2 cellular contexts compared by ENCODE assay signal in genomic region chr1:66933887-66934700, GRCh38.
TF ChIP-seq lines count a peak whose summit lies in the region.

No MANE protein-coding gene starts in this region.

TF ChIP-seq in HEK293, 187 proteins besides CTCF, POLR2A, EP300 and RAD21 (continued from another document):
- TF ChIP-seq ZXDB (tag by site-specific recombination; IDR thresholded peaks at IDR 0.05) (peak; percentile 26; the same call in 1 of the 2 replicates), ZNF266 (tag by site-specific recombination; IDR thresholded peaks at IDR 0.05; ENCODE audit: low read depth) (no peak), OSR2 (tag by site-specific recombination; IDR thresholded peaks at IDR 0.05) (peak; percentile 62), KLF10 (tag by site-specific recombination; IDR thresholded peaks at IDR 0.05) (no peak), ZNF629 (tag by site-specific recombination; IDR thresholded peaks at IDR 0.05) (0 out of 2 replicates have a peak, but pooled peaks have one; percentile 12), ZNF555 (tag by site-specific recombination; conservative IDR thresholded peaks at IDR 0.05) (no peak), ZBTB17 (tag by site-specific recombination; IDR thresholded peaks at IDR 0.05) (peak; percentile 94), ZNF121 (tag by site-specific recombination; IDR thresholded peaks at IDR 0.05) (peak; percentile 95), ZNF664 (tag by site-specific recombination; IDR thresholded peaks at IDR 0.05) (0 out of 2 replicates have a peak, but pooled peaks have one; percentile 6), PRDM10 (tag by site-specific recombination; IDR thresholded peaks at IDR 0.05) (peak; percentile 32), PRDM6 (tag by site-specific recombination; IDR thresholded peaks at IDR 0.05) (peak; percentile 8; the same call in 1 of the 2 replicates), YY2 (tag by site-specific recombination; IDR thresholded peaks at IDR 0.05) (no peak), ZNF549 (tag by site-specific recombination; IDR thresholded peaks at IDR 0.05) (no peak), ZNF488 (tag by site-specific recombination; IDR thresholded peaks at IDR 0.05) (no peak), ZNF362 (tag by site-specific recombination; IDR thresholded peaks at IDR 0.05) (peak; percentile 73)

TF ChIP-seq in liver, 16 proteins besides CTCF, POLR2A, EP300 and RAD21 (continued from another document):
- TF ChIP-seq REST (IDR thresholded peaks at IDR 0.05): no peak
